In genomic region chr11:723120-723883, GRCh38 we compare ENCODE assay signal across 8 cellular contexts. TPM values are rescaled to one million over a fixed set of nuclear protein-coding genes. Genes with fewer than 3 reads are reported as not detected.
DNase-seq lines count a peak whose midpoint lies in the region; ATAC-seq and TF ChIP-seq lines count a peak whose summit lies in the region.

No MANE protein-coding gene starts in this region.

- ATAC-seq in HG03460 (IDR thresholded peaks at IDR 0.05; ENCODE audit: unreplicated experiment) (no peak), HG03521 (IDR thresholded peaks at IDR 0.05; ENCODE audit: unreplicated experiment) (no peak)

- peaks cover 6 to 12% (median 8%) of the 10 kb centered on the region in 3 donors for H3K27me3 Mint-ChIP-seq in immature natural killer cell (ENCODE audit: low read depth in 3 of 3)

- H3K9me3 Mint-ChIP-seq in immature natural killer cell, result no peaks in the 10 kb centered on the region

- H3K9me3 ChIP-seq in BE2C (no peaks in the 10 kb centered on the region), adrenal gland (replicated peaks in 1 of 3) (no peaks in the 10 kb centered on the region)

- DNase-seq in BE2C, result peak; percentile 43
- DNase-seq in GM13977 (ENCODE audit: low spot score), result peak; percentile 82
- DNase-seq in OCI-M1 (lab: John Stamatoyannopoulos, UW), result peak; percentile 49
- DNase-seq in adrenal gland, result peak in 2 of 7 donors; percentile 64 to 70
- peak; percentile 60 to 66 (median 65) for DNase-seq in immature natural killer cell
- DNase-seq in stimulated activated naive CD4-positive, alpha-beta T cell treated with Interleukin-2 at 50 U/mL for 16 hours (lab: John Stamatoyannopoulos, UW), result peak; percentile 15

- H3K4me1 Mint-ChIP-seq in immature natural killer cell, result peaks cover 7 to 9% of the 10 kb centered on the region in 2 donors

- H3K4me3 ChIP-seq in BE2C (ENCODE audit: low read depth, low read length), result no peak overlapping the region
- H3K4me3 ChIP-seq in adrenal gland, result no peak overlapping the region

- H3K27me3 ChIP-seq in BE2C, result peaks cover 52% of the 10 kb centered on the region
- peaks cover 22% of the 10 kb centered on the region for H3K27me3 ChIP-seq in adrenal gland

- TF ChIP-seq POLR2A in adrenal gland (IDR thresholded peaks at IDR 0.05), result no peak

- no peak overlapping the region for H3K27ac ChIP-seq in adrenal gland

- H3K36me3 ChIP-seq in BE2C (no peaks in the 10 kb centered on the region), adrenal gland (replicated peaks in 1 of 2) (no peaks in the 10 kb centered on the region)

- peak; percentile 55 for TF ChIP-seq CTCF in BE2C (IDR thresholded peaks at IDR 0.05; ENCODE audit: low read depth, low read length)
- peak; percentile 72 for TF ChIP-seq CTCF in GM13977 (IDR thresholded peaks at IDR 0.05; ENCODE audit: extremely low read depth, insufficient read depth, missing control alignments)
- peak; percentile 56 to 77 (median 70) for TF ChIP-seq CTCF in adrenal gland (IDR thresholded peaks at IDR 0.05)

- H3K4me1 ChIP-seq in BE2C (no peaks in the 10 kb centered on the region), adrenal gland (replicated peaks in 1 of 2) (peaks cover 15 to 32% of the 10 kb centered on the region in 2 donors)

- peak overlapping the region; percentile 55 to 90 (median 74) for H3K4me3 Mint-ChIP-seq in immature natural killer cell

- H3K36me3 Mint-ChIP-seq in immature natural killer cell, result no peaks in the 10 kb centered on the region

- in situ Hi-C loops in GM13977 (cut with MboI; ENCODE audit: low pct_unique_long_range_greater_than_20kb, low sequenced_read_pairs, unreplicated experiment), result no loop called here

- WGBS in adrenal gland, 4 donors, result 48 to 59% (median 54%) methylated on average over 5 to 8 of the region's 8 CpGs

- intact Hi-C loops in adrenal gland (cut with DNase I), result loop anchor here (5.0 to 10.0 kb wide), 3 partner anchors 61 to 171 kb away; no protein-coding TSS in a partner anchor

- H3K27ac Mint-ChIP-seq in immature natural killer cell, result peak overlapping the region in 3 of 6 donors; percentile 37 to 69 (median 57)

RNA-seq across cellular contexts. Expression of gene EPS8L2, which starts 17.3 kb away (rescaled TPM):
- 1.1 TPM for polyA plus RNA-seq in BE2C (2012; ENCODE audit: insufficient read depth, insufficient read length, low read depth)
- total RNA-seq in adrenal gland, result 10 to 100 TPM; 13.8 to 57.7 (median 36.0) TPM
- 10 to 100 TPM in 2 of 3 donors, 1 to 10 TPM in 1; 9.7 to 51.9 (median 25.6) TPM for polyA plus RNA-seq in adrenal gland
- 10 to 100 TPM; 12.9 to 15.1 (median 15.0) TPM for polyA plus RNA-seq in immature natural killer cell

RNA-seq across cellular contexts. Expression of gene TALDO1, which starts 24.0 kb away (rescaled TPM):
- 216 TPM for polyA plus RNA-seq in BE2C (2012; ENCODE audit: insufficient read depth, insufficient read length, low read depth)
- total RNA-seq in adrenal gland, result 100 to 1,000 TPM; 133 to 167 (median 153) TPM
- polyA plus RNA-seq in adrenal gland (100 to 1,000 TPM in 2 of 3 donors, 10 to 100 TPM in 1; 64.3 to 117 (median 100) TPM), immature natural killer cell (100 to 1,000 TPM; 163 to 189 (median 180) TPM)

RNA-seq across cellular contexts. Expression of gene TMEM80, which starts 27.7 kb away (rescaled TPM):
- 11.7 TPM for polyA plus RNA-seq in BE2C (2012; ENCODE audit: insufficient read depth, insufficient read length, low read depth)
- 10 to 100 TPM; 11.1 to 85.3 (median 34.7) TPM for total RNA-seq in adrenal gland
- polyA plus RNA-seq in adrenal gland (10 to 100 TPM; 14.8 to 33.8 (median 26.0) TPM), immature natural killer cell (10 to 100 TPM; 21.3 to 32.4 (median 30.4) TPM)

RNA-seq across cellular contexts. Expression of gene DEAF1, which starts 28.3 kb away (rescaled TPM):
- polyA plus RNA-seq in BE2C (2012; ENCODE audit: insufficient read depth, insufficient read length, low read depth), result 37.2 TPM
- 10 to 100 TPM; 32.8 to 57.3 (median 53.7) TPM for total RNA-seq in adrenal gland
- polyA plus RNA-seq in adrenal gland, result 100 to 1,000 TPM in 1 of 3 donors, 10 to 100 TPM in 2; 20.6 to 131 (median 67.0) TPM
- polyA plus RNA-seq in immature natural killer cell, result 10 to 100 TPM; 17.8 to 31.6 (median 18.6) TPM

RNA-seq across cellular contexts. Expression of gene GATD1, which starts 54.0 kb away (rescaled TPM):
- 71.4 TPM for polyA plus RNA-seq in BE2C (2012; ENCODE audit: insufficient read depth, insufficient read length, low read depth)
- total RNA-seq in adrenal gland, result 100 to 1,000 TPM in 4 of 8 donors, 10 to 100 TPM in 4; 43.3 to 156 (median 96.9) TPM
- 100 to 1,000 TPM in 1 of 3 donors, 10 to 100 TPM in 2; 20.3 to 176 (median 49.3) TPM for polyA plus RNA-seq in adrenal gland
- polyA plus RNA-seq in immature natural killer cell, result 1 to 10 TPM; 5.8 to 9.7 (median 6.7) TPM
